ENCODE assay signal across 1 cellular context in genomic region chr15:83356516-83357399, GRCh38.
TF ChIP-seq lines count a peak whose summit lies in the region.

No MANE protein-coding gene starts in this region.

TF ChIP-seq in H1, 55 proteins besides CTCF, POLR2A, EP300 and RAD21:
- no peak for TF ChIP-seq CHD7 (IDR thresholded peaks at IDR 0.05; ENCODE audit: insufficient replicate concordance, low read length)
- TF ChIP-seq YY1 (IDR thresholded peaks at IDR 0.05; ENCODE audit: low read depth, low read length) = no peak
- TF ChIP-seq TAF1 (IDR thresholded peaks at IDR 0.05; ENCODE audit: low read depth, low read length) = no peak
- no peak for TF ChIP-seq SP1 (IDR thresholded peaks at IDR 0.05; ENCODE audit: low read depth, low read length)
- no peak for TF ChIP-seq HDAC6 (IDR thresholded peaks at IDR 0.05; ENCODE audit: low read depth, low read length)
- TF ChIP-seq BRCA1 (IDR thresholded peaks at IDR 0.05; ENCODE audit: low read depth, low read length) = no peak
- TF ChIP-seq ATF2 (IDR thresholded peaks at IDR 0.05; ENCODE audit: low read length) = no peak
- no peak for TF ChIP-seq POU5F1 (IDR thresholded peaks at IDR 0.05; ENCODE audit: low read depth, low read length)
